Comparison of ENCODE assay signal across 8 cellular contexts in the genomic region with DNA sequence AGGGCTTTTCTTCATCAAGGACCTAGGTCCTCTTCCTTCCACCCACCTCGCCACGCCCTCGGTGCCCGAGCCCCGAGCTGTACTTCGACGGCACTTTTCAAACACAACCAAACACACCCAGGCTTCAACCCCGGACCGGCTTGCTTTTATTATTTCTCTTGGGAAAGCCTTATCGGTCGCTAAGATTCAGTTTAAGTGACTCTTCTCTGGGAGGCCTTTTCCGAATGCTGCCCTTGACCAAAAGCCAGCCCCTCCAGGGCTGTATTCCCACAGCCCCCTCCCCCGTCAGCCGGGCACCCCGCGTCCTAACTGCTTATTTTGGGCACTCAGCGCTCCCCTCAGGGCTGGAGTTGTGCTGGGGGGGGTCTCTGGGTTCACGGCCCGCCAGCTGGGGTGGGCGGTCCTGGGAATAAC. TPM values are rescaled to one million over a fixed set of nuclear protein-coding genes. Genes with fewer than 3 reads are reported as not detected.
A peak's percentile ranks its signal among the peaks of the same experiment; 100 is the strongest.
DNase-seq lines count a peak whose midpoint lies in the region; ATAC-seq, FAIRE-seq and TF ChIP-seq lines count a peak whose summit lies in the region.

No MANE protein-coding gene starts in this region.

- no peaks in the 10 kb centered on the region for H3K36me3 ChIP-seq in GM23248 (ENCODE audit: low read depth)
- no peaks in the 10 kb centered on the region for H3K36me3 ChIP-seq in right atrium auricular region

- no peak for TF ChIP-seq POLR2A in A549 (IDR thresholded peaks at IDR 0.05; ENCODE audit: low read length)

- POLR2A ChIA-PET in A549 (lab: Yijun Ruan, JAX): no interaction called here
- POLR2A ChIA-PET in activated CD8-positive, alpha-beta T cell treated with anti-CD3 and anti-CD28 coated beads, Interleukin-2, amount 10 ng/mL, durations not matched to agents 7 days and 5 days (lab: Charles Lee): interaction anchor here (0.7 kb wide), 1 partner anchor 11 kb away, joined by 3 read pairs; no protein-coding TSS in a partner anchor

- H3K36me3 Mint-ChIP-seq in activated CD8-positive, alpha-beta T cell treated with anti-CD3 and anti-CD28 coated beads, Interleukin-2, amount 10 ng/mL, durations not matched to agents 7 days and 5 days (ENCODE audit: low read depth): no peaks in the 10 kb centered on the region

- TF ChIP-seq CTCF in A549 (IDR thresholded peaks at IDR 0.05) (no peak), right atrium auricular region (IDR thresholded peaks at IDR 0.05) (no peak)

- H3K9me3 Mint-ChIP-seq in activated CD8-positive, alpha-beta T cell treated with anti-CD3 and anti-CD28 coated beads, Interleukin-2, amount 10 ng/mL, durations not matched to agents 7 days and 5 days (ENCODE audit: insufficient read depth): no peaks in the 10 kb centered on the region

- H4K20me1 ChIP-seq in GM23248 (ENCODE audit: insufficient read depth): no peaks in the 10 kb centered on the region

- peak in 1 of 2 experiments; percentile 47; a peak in 2 of 6 replicates for ATAC-seq in A549
- ATAC-seq in activated CD8-positive, alpha-beta T cell treated with anti-CD3 and anti-CD28 coated beads, Interleukin-2, amount 10 ng/mL, durations not matched to agents 7 days and 5 days: no peak

- H3K4me1 ChIP-seq in A549 (peaks cover 10% of the 10 kb centered on the region; the same call in 2 of the 3 replicates), GM23248 (ENCODE audit: insufficient read depth) (peaks cover 4% of the 10 kb centered on the region; the same call in 1 of the 2 replicates), right atrium auricular region (peaks cover 0 to 13% of the 10 kb centered on the region in 2 donors)

- H3K27ac Mint-ChIP-seq in activated CD8-positive, alpha-beta T cell treated with anti-CD3 and anti-CD28 coated beads, Interleukin-2, amount 10 ng/mL, durations not matched to agents 7 days and 5 days: peak overlapping the region; percentile 59

- H3K27ac ChIP-seq in A549 (peak overlapping the region; percentile 46 to 85; a peak in 5 of 6 replicates), GM23248 (no peak overlapping the region), right atrium auricular region (peak overlapping the region; percentile 74 to 81), skin epidermis (peak overlapping the region in 6 of 21 experiments; percentile 8 to 55 (median 20))

- 10% methylated on average over 13 of the region's 20 CpGs for WGBS in A549 (ENCODE audit: missing lambda C conversion rate)
- 3 to 6% methylated on average over 17 to 19 of the region's 20 CpGs for WGBS in GM23248 (ENCODE audit: low coverage in 1 of 2, low lambda C conversion rate in 2 of 2, missing lambda C conversion rate in 2 of 2), 2 experiments

- H3F3A ChIP-seq in GM23248 (ENCODE audit: insufficient read depth): peaks cover 16% of the 10 kb centered on the region

- CTCF ChIA-PET in A549 (lab: Yijun Ruan, JAX): interaction anchor here (1.3 kb wide), 1 partner anchor 42 kb away, joined by 3 read pairs; no protein-coding TSS in a partner anchor
- CTCF ChIA-PET in activated CD8-positive, alpha-beta T cell treated with anti-CD3 and anti-CD28 coated beads, Interleukin-2, amount 10 ng/mL, durations not matched to agents 7 days and 5 days (lab: Charles Lee): interaction anchor here (1.3 to 3.4 kb wide), 2 partner anchors 15 to 233 kb away, joined by 4 to 15 read pairs; no protein-coding TSS in a partner anchor

- no peak for FAIRE-seq in A549 (lab: Jason Lieb, UNC)

- H3K27me3 ChIP-seq in GM23248 (replicated peaks; ENCODE audit: insufficient read depth): peaks cover 29% of the 10 kb centered on the region
- H3K27me3 ChIP-seq in right atrium auricular region: no peaks in the 10 kb centered on the region

- no peaks in the 10 kb centered on the region for H3K79me2 ChIP-seq in GM23248 (ENCODE audit: insufficient read depth)

- no peak overlapping the region for H3K9ac ChIP-seq in GM23248

- H3K4me1 Mint-ChIP-seq in activated CD8-positive, alpha-beta T cell treated with anti-CD3 and anti-CD28 coated beads, Interleukin-2, amount 10 ng/mL, durations not matched to agents 7 days and 5 days (ENCODE audit: low read depth): peaks cover 18% of the 10 kb centered on the region

- no peak for TF ChIP-seq RAD21 in A549 (conservative IDR thresholded peaks at IDR 0.05 in 1 of 2, IDR thresholded peaks at IDR 0.05 in 1 of 2)

- in situ Hi-C loops in GM23248 (cut with MboI): no loop called here

- peak overlapping the region; percentile 70 for H3K4me3 Mint-ChIP-seq in activated CD8-positive, alpha-beta T cell treated with anti-CD3 and anti-CD28 coated beads, Interleukin-2, amount 10 ng/mL, durations not matched to agents 7 days and 5 days

- peaks cover 5% of the 10 kb centered on the region; the same call in 1 of the 3 replicates for H3K9me3 ChIP-seq in A549
- H3K9me3 ChIP-seq in GM23248 (ENCODE audit: low read depth): no peaks in the 10 kb centered on the region
- H3K9me3 ChIP-seq in right atrium auricular region: no peaks in the 10 kb centered on the region

- H3K27me3 Mint-ChIP-seq in activated CD8-positive, alpha-beta T cell treated with anti-CD3 and anti-CD28 coated beads, Interleukin-2, amount 10 ng/mL, durations not matched to agents 7 days and 5 days (ENCODE audit: low read depth): peaks cover 63% of the 10 kb centered on the region

- H3K4me2 ChIP-seq in A549: peak overlapping the region; percentile 99
- peak overlapping the region; percentile 59 for H3K4me2 ChIP-seq in GM23248 (ENCODE audit: unreplicated experiment)

- H2AFZ ChIP-seq in GM23248: peak overlapping the region; percentile 71

- no peak for TF ChIP-seq EP300 in A549 (IDR thresholded peaks at IDR 0.05)

- peak overlapping the region; percentile 70 for H3K4me3 ChIP-seq in A549
- H3K4me3 ChIP-seq in GM23248: peak overlapping the region; percentile 50
- H3K4me3 ChIP-seq in right atrium auricular region: peak overlapping the region; percentile 54 to 72
- H3K4me3 ChIP-seq in skin epidermis: peak overlapping the region; percentile 45 to 66 (median 57)

- H3K9me2 ChIP-seq in GM23248 (ENCODE audit: insufficient read depth): no peaks in the 10 kb centered on the region

- no peak for DNase-seq in A549 (ENCODE audit: low read depth in 1 of 2, low spot score in 1 of 2)
- DNase-seq in GM23248: no peak
- DNase-seq in activated CD8-positive, alpha-beta T cell treated with anti-CD3 and anti-CD28 coated beads, Interleukin-2, amount 10 ng/mL, durations not matched to agents 7 days and 5 days: no peak
- DNase-seq in right atrium auricular region (ENCODE audit: low spot score): no peak
- no peak for DNase-seq in AG08395 (ENCODE audit: low spot score)
- DNase-seq in NOMO-1 treated with DMSO at 0.1 percent for 48 hours (lab: John Stamatoyannopoulos, UW; ENCODE audit: unreplicated experiment): no peak
- no peak for DNase-seq in DMS153 (lab: John Stamatoyannopoulos, UW)

TF ChIP-seq in A549, 52 proteins besides CTCF, POLR2A, EP300 and RAD21 (continues in another document):
- TF ChIP-seq, protein P1, sequence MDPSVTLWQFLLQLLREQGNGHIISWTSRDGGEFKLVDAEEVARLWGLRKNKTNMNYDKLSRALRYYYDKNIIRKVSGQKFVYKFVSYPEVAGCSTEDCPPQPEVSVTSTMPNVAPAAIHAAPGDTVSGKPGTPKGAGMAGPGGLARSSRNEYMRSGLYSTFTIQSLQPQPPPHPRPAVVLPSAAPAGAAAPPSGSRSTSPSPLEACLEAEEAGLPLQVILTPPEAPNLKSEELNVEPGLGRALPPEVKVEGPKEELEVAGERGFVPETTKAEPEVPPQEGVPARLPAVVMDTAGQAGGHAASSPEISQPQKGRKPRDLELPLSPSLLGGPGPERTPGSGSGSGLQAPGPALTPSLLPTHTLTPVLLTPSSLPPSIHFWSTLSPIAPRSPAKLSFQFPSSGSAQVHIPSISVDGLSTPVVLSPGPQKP (IDR thresholded peaks at IDR 0.05; ENCODE audit: low read depth, low read length): no peak
- TF ChIP-seq FOSL2 (IDR thresholded peaks at IDR 0.05) (no peak), FOSL2 (CRISPR knock-in tag; IDR thresholded peaks at IDR 0.05) (no peak), NFE2L2 (conservative IDR thresholded peaks at IDR 0.05; ENCODE audit: low read length) (no peak), NPAS2 (CRISPR knock-in tag; IDR thresholded peaks at IDR 0.05; ENCODE audit: borderline replicate concordance) (no peak), ATOH8 (CRISPR knock-in tag; IDR thresholded peaks at IDR 0.05; ENCODE audit: low read depth) (no peak), CBX8 (IDR thresholded peaks at IDR 0.05) (no peak)
- TF ChIP-seq, protein P2, sequence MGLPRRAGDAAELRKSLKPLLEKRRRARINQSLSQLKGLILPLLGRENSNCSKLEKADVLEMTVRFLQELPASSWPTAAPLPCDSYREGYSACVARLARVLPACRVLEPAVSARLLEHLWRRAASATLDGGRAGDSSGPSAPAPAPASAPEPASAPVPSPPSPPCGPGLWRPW (IDR thresholded peaks at IDR 0.05): no peak

RNA-seq across cellular contexts. Expression of gene PPP4R4, which starts 0.6 kb away (rescaled TPM):
- polyA plus RNA-seq in A549 (2011; rRNA removed) (0.21 and 0.25 TPM in 2 replicates), A549 (2017; fragmentation: RNase III; extraction: RNeasy Plus Mini Kit Qiagen cat#74134 plus additional on column Dnase treatment) (0.08 to 0.21 TPM (median 0.12 TPM) in 3 replicates), GM23248 (2016; fragmentation: Nextera tagmentation; extraction: Ambion mirVana) (0.11 TPM in 2 replicates)
- polyA plus RNA-seq in A549 (2012; cell fraction: cytosol; rRNA removed): 0.01 and 0.05 TPM in 2 replicates
- polyA plus RNA-seq in A549 (2012; cell fraction: nucleus; rRNA removed): not detected in 2 replicates
- not detected in 2 replicates for polyA minus RNA-seq in A549 (2011; rRNA and poly(A)+ RNA removed)
- under 0.01 and 0.22 TPM in 2 replicates for total RNA-seq in GM23248 (2014; rRNA removed; shearing (Covaris generic))
- total RNA-seq in activated CD8-positive, alpha-beta T cell treated with anti-CD3 and anti-CD28 coated beads, Interleukin-2, amount 10 ng/mL, durations not matched to agents 7 days and 5 days: under 1 TPM; 0.16 to 0.26 TPM
- total RNA-seq in right atrium auricular region: under 1 TPM; 0.22 to 0.75 TPM

RNA-seq across cellular contexts. Expression of gene IFI27L2, which starts 44.1 kb away (rescaled TPM):
- polyA plus RNA-seq in A549 (2011; rRNA removed): 20.3 and 26.9 TPM in 2 replicates
- 64.6 and 67.6 TPM in 2 replicates for polyA plus RNA-seq in A549 (2012; cell fraction: cytosol; rRNA removed)
- 35.4 and 56.9 TPM in 2 replicates for polyA plus RNA-seq in A549 (2012; cell fraction: nucleus; rRNA removed)
- 58.0 to 69.2 TPM (median 64.4 TPM) in 3 replicates for polyA plus RNA-seq in A549 (2017; fragmentation: RNase III; extraction: RNeasy Plus Mini Kit Qiagen cat#74134 plus additional on column Dnase treatment)
- polyA minus RNA-seq in A549 (2011; rRNA and poly(A)+ RNA removed): 4.5 and 5.7 TPM in 2 replicates
- 61.7 and 95.3 TPM in 2 replicates for total RNA-seq in GM23248 (2014; rRNA removed; shearing (Covaris generic))
- 161 and 170 TPM in 2 replicates for polyA plus RNA-seq in GM23248 (2016; fragmentation: Nextera tagmentation; extraction: Ambion mirVana)
- total RNA-seq in activated CD8-positive, alpha-beta T cell treated with anti-CD3 and anti-CD28 coated beads, Interleukin-2, amount 10 ng/mL, durations not matched to agents 7 days and 5 days: 10 to 100 TPM; 65.2 to 74.6 TPM
- 10 to 100 TPM; 42.9 to 85.1 TPM for total RNA-seq in right atrium auricular region
